Comparison of ENCODE assay signal across 8 cellular contexts in the genomic region with DNA sequence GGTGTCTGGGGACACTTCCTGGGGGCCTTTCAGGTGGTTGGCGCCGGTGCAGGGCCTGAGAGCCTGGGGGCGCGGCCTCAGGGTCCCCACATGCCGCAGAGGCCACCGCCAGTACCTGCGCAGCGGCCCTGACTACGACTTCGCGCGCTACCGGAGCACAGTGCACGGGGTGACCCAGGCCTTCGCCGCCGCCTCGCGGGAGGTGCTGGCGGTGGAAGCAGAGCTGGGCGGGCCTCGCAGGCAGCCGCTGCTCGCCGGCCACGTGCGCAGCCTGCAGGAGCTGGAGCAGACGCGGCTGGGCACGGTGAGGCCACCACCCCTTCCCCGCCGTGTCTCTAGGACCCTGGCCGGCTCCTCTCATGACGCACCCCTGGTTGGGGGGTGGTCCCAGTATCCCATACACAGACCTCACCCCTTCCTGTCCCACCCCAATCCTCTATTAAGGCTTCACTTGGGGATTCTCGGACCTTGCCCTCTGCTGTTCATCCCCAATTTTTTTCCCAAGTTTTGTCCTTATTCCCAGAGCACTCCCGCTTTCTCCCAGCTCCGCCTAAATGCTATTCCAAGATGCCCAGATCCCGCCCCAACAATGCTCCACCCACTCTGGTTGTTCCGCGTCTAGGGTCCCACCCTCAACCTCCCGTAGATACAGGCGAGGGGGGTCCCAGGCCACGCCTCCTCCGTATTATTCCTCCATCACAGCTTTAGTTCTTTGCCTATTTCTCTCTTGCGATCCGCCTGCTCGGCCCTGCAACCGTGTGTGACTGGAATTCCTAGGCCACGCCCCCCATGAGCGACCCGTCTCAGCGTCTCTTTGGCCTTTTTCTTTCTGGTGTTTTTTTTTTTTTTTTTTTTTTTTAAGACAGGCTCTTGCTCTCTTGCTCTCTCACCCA. TPM values are rescaled to one million over a fixed set of nuclear protein-coding genes. Genes with fewer than 3 reads are reported as not detected.
DNase-seq lines count a peak whose midpoint lies in the region; ATAC-seq and TF ChIP-seq lines count a peak whose summit lies in the region.

No MANE protein-coding gene starts in this region.

- H3F3A ChIP-seq in neural cell (ENCODE audit: insufficient read depth, low read length, poor library complexity, severe bottlenecking): no peaks in the 10 kb centered on the region

- H3K27me3 ChIP-seq in neural cell (ENCODE audit: insufficient read depth, low read depth, low read length) (no peaks in the 10 kb centered on the region), upper lobe of right lung (no peaks in the 10 kb centered on the region)

- H3K9ac ChIP-seq in neural cell (ENCODE audit: low read length): peak overlapping the region; percentile 86

- TF ChIP-seq CTCF in neural cell (IDR thresholded peaks at IDR 0.05; ENCODE audit: poor library complexity, severe bottlenecking) (no peak), upper lobe of right lung (IDR thresholded peaks at IDR 0.05) (no peak)

- no peaks in the 10 kb centered on the region for H3K36me3 ChIP-seq in neural cell (ENCODE audit: insufficient read depth, low read length)
- H3K36me3 ChIP-seq in upper lobe of right lung: peaks cover 15% of the 10 kb centered on the region

- no peaks in the 10 kb centered on the region for H3K9me2 ChIP-seq in neural cell (ENCODE audit: insufficient read depth, low read length)

- peak overlapping the region; percentile 78 for H2AFZ ChIP-seq in neural cell (ENCODE audit: low read depth, low read length)

- peaks cover 23% of the 10 kb centered on the region for H3K4me1 ChIP-seq in upper lobe of right lung

- no peaks in the 10 kb centered on the region for H4K20me1 ChIP-seq in neural cell (ENCODE audit: insufficient read depth)

- H3K4me3 ChIP-seq in neural cell (ENCODE audit: low read length) (peak overlapping the region; percentile 88), upper lobe of right lung (peak overlapping the region; percentile 88)

- ATAC-seq in GM19324 (IDR thresholded peaks at IDR 0.05; ENCODE audit: low FRiP score, unreplicated experiment) (peak; percentile 39), HG03442 (IDR thresholded peaks at IDR 0.05; ENCODE audit: unreplicated experiment) (peak; percentile 20), upper lobe of right lung (peak; percentile 77)

- no peak for TF ChIP-seq EP300 in neural cell (conservative IDR thresholded peaks at IDR 0.05; ENCODE audit: poor library complexity, severe bottlenecking)

- no peaks in the 10 kb centered on the region for H3K79me2 ChIP-seq in neural cell (replicated peaks; ENCODE audit: insufficient read depth, low read length)

- no peak for TF ChIP-seq RAD21 in neural cell (conservative IDR thresholded peaks at IDR 0.05)

- peak; percentile 74 for DNase-seq in CD1c-positive myeloid dendritic cell (ENCODE audit: extremely low spot score)
- peak; percentile 23 for DNase-seq in NOMO-1 treated with dmso at 0.1 percent for 144 hours (lab: John Stamatoyannopoulos, UW; ENCODE audit: unreplicated experiment)
- peak; percentile 43 to 60 for DNase-seq in activated T-helper 1 cell treated with anti-CD3 and anti-CD28 coated beads, Interleukin-2, amount 50 U/mL, for 16 hours (ENCODE audit: low read depth in 1 of 2, low spot score in 1 of 2)
- peak; percentile 29 for DNase-seq in fibroblast of the conjunctiva (ENCODE audit: low read depth)
- DNase-seq in upper lobe of right lung: peak; percentile 90

- no peaks in the 10 kb centered on the region for H3K9me3 ChIP-seq in neural cell (ENCODE audit: low read length)
- H3K9me3 ChIP-seq in upper lobe of right lung: no peaks in the 10 kb centered on the region

- H3K27ac ChIP-seq in neural cell (ENCODE audit: low read length) (peak overlapping the region; percentile 75), upper lobe of right lung (peak overlapping the region; percentile 90)

- intact Hi-C loops in upper lobe of right lung (cut with DNase I): loop anchor here (10.0 kb wide), 1 partner anchor 265 kb away; no protein-coding TSS in a partner anchor

- H3K4me2 ChIP-seq in neural cell (ENCODE audit: low read length): peak overlapping the region; percentile 83

TF ChIP-seq in neural cell, 6 proteins besides CTCF, POLR2A, EP300 and RAD21:
- TF ChIP-seq SMC3 (conservative IDR thresholded peaks at IDR 0.05; ENCODE audit: poor library complexity) (no peak), MXI1 (conservative IDR thresholded peaks at IDR 0.05; ENCODE audit: poor library complexity, severe bottlenecking) (peak; percentile 95)
- TF ChIP-seq, protein P1, sequence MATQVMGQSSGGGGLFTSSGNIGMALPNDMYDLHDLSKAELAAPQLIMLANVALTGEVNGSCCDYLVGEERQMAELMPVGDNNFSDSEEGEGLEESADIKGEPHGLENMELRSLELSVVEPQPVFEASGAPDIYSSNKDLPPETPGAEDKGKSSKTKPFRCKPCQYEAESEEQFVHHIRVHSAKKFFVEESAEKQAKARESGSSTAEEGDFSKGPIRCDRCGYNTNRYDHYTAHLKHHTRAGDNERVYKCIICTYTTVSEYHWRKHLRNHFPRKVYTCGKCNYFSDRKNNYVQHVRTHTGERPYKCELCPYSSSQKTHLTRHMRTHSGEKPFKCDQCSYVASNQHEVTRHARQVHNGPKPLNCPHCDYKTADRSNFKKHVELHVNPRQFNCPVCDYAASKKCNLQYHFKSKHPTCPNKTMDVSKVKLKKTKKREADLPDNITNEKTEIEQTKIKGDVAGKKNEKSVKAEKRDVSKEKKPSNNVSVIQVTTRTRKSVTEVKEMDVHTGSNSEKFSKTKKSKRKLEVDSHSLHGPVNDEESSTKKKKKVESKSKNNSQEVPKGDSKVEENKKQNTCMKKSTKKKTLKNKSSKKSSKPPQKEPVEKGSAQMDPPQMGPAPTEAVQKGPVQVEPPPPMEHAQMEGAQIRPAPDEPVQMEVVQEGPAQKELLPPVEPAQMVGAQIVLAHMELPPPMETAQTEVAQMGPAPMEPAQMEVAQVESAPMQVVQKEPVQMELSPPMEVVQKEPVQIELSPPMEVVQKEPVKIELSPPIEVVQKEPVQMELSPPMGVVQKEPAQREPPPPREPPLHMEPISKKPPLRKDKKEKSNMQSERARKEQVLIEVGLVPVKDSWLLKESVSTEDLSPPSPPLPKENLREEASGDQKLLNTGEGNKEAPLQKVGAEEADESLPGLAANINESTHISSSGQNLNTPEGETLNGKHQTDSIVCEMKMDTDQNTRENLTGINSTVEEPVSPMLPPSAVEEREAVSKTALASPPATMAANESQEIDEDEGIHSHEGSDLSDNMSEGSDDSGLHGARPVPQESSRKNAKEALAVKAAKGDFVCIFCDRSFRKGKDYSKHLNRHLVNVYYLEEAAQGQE (IDR thresholded peaks at IDR 0.05; ENCODE audit: borderline replicate concordance): peak; percentile 56
TF ChIP-seq in neural cell: peak in this region for 2.

RNA-seq across cellular contexts. Expression of a gene that starts 1.0 kb away (rescaled TPM):
- polyA plus RNA-seq in neural cell: 214 and 277 TPM in 2 replicates
- 21.4 and 24.6 TPM in 2 replicates for polyA minus RNA-seq in neural cell
- total RNA-seq in upper lobe of right lung: 57.1 TPM

RNA-seq across cellular contexts. Expression of a gene that starts 17.0 kb away (rescaled TPM):
- 3.3 and 14.2 TPM in 2 replicates for polyA plus RNA-seq in neural cell
- polyA minus RNA-seq in neural cell: not detected in 2 replicates
- total RNA-seq in upper lobe of right lung: 23.4 TPM

RNA-seq across cellular contexts. Expression of a gene that starts 18.0 kb away (rescaled TPM):
- polyA plus RNA-seq in neural cell: 709 and 765 TPM in 2 replicates
- 234 and 279 TPM in 2 replicates for polyA minus RNA-seq in neural cell
- 840 TPM for total RNA-seq in upper lobe of right lung

RNA-seq across cellular contexts. Expression of a gene that starts 23.0 kb away (rescaled TPM):
- polyA plus RNA-seq in neural cell: 138 and 173 TPM in 2 replicates
- 39.4 and 42.1 TPM in 2 replicates for polyA minus RNA-seq in neural cell
- 2.2 TPM for total RNA-seq in upper lobe of right lung

RNA-seq across cellular contexts. Expression of a gene that starts 32.0 kb away (rescaled TPM):
- 55.8 and 78.1 TPM in 2 replicates for polyA plus RNA-seq in neural cell
- polyA minus RNA-seq in neural cell: 28.5 and 31.5 TPM in 2 replicates
- 68.3 TPM for total RNA-seq in upper lobe of right lung

Comparison
In these comparisons a context has a peak if more than half of its experiments do, and no peak if none do; other contexts are left out.
1. Peak in every context shown above with its lines: DNase-seq, ATAC-seq, H3K4me3 ChIP-seq and H3K27ac ChIP-seq.
2. DNase-seq: peak in every context shown above with its lines; median percentile 90 in upper lobe of right lung; 74 in CD1c-positive myeloid dendritic cell; 52 in activated T-helper 1 cell treated with anti-CD3 and anti-CD28 coated beads, Interleukin-2, amount 50 U/mL, for 16 hours; 29 in fibroblast of the conjunctiva; 23 in NOMO-1 treated with dmso at 0.1 percent for 144 hours.
3. ATAC-seq: peak in every context shown above with its lines; median percentile 77 in upper lobe of right lung; 39 in GM19324; 20 in HG03442.